ENCODE assay signal across 8 cellular contexts in the genomic region with DNA sequence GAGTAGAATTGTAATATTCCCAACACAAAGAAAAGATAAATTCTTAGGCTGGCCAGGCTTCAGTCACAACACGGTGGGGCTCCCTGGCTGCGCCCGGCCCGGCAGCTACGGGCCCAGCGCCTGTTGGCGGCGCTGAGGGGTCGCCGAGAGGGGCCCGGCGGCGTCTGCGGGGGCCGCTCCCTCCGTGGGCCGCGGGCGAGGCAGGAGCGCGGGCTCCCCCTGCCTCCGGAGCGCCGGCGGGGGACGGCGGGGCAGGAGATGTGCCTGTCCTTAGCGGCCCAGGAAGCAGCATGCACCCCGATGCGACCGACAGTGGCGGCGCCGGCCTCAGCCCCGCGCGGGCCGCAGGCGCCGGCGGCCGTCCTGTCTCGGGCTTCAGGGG.
DNase-seq lines count a peak whose midpoint lies in the region; ATAC-seq, FAIRE-seq and TF ChIP-seq lines count a peak whose summit lies in the region.
"Not testable (repeated sequence)": the region's sequence is repeated elsewhere in the genome, so short reads cannot be mapped to it uniquely, and the experiment has no call there.

No MANE protein-coding gene starts in this region.

- peak overlapping the region; percentile 61 for H4K91ac ChIP-seq in trophoblast cell (ENCODE audit: low read depth, low read length)

- H3K79me1 ChIP-seq in trophoblast cell (ENCODE audit: low read length) = not testable (repeated sequence)

- not testable (repeated sequence) for TF ChIP-seq CTCF in K562 (IDR thresholded peaks at IDR 0.05 in 2 of 3, conservative IDR thresholded peaks at IDR 0.05 in 1 of 3; ENCODE audit: insufficient read depth in 2 of 3, low read depth in 1 of 3, low read length in 3 of 3); upper lobe of left lung (IDR thresholded peaks at IDR 0.05)

- TF ChIP-seq RAD21 in K562 (CRISPR knock-in tag; conservative IDR thresholded peaks at IDR 0.05 in 1 of 2, IDR thresholded peaks at IDR 0.05 in 1 of 2) = not testable (repeated sequence)

- 78% methylated on average over 21 of the region's 43 CpGs for WGBS in K562 (ENCODE audit: insufficient coverage, low coverage, missing lambda C conversion rate)
- 8% methylated on average over 43 of the region's 43 CpGs for WGBS in right cardiac atrium
- no CpG with 5 or more reads among the region's 43 CpGs for WGBS in trophoblast cell (ENCODE audit: extremely low coverage, insufficient coverage, insufficient read length)
- 8 to 20% methylated on average over 7 to 30 of the region's 43 CpGs for WGBS in upper lobe of left lung, 2 donors

- not testable (repeated sequence) for H3K23ac ChIP-seq in trophoblast cell (ENCODE audit: low read length)

- not testable (repeated sequence) for H3K27me3 ChIP-seq in Karpas-422 (ENCODE audit: low read length); K562 (ENCODE audit: control insufficient read depth in 2 of 2, insufficient read depth in 2 of 2, low read length in 2 of 2); right cardiac atrium (ENCODE audit: control insufficient read depth, insufficient read depth); trophoblast cell (ENCODE audit: insufficient read depth, low read length); upper lobe of left lung

- peak overlapping the region; percentile 70 for H3K4me2 ChIP-seq in Karpas-422 (ENCODE audit: low read depth, low read length, poor library complexity, severe bottlenecking)
- not testable (repeated sequence) for H3K4me2 ChIP-seq in K562 (ENCODE audit: insufficient read depth, low read length)
- peak overlapping the region; percentile 63 for H3K4me2 ChIP-seq in trophoblast cell (ENCODE audit: low read length)

- not testable (repeated sequence) for TF ChIP-seq POLR2A in K562 (conservative IDR thresholded peaks at IDR 0.05); upper lobe of left lung (IDR thresholded peaks at IDR 0.05)

- not testable (repeated sequence) for H2BK12ac ChIP-seq in trophoblast cell (ENCODE audit: low read length)

- H4K8ac ChIP-seq in trophoblast cell (ENCODE audit: low read depth, low read length) = not testable (repeated sequence)

- intact Hi-C loops in K562 (cut with micrococcal nuclease); right cardiac atrium (cut with DNase I): not testable (repeated sequence)

- H3K4me3 ChIP-seq in Karpas-422 (ENCODE audit: low read length) (peak overlapping the region; percentile 60), right cardiac atrium (ENCODE audit: low read length) (peak overlapping the region; percentile 84), trophoblast cell (ENCODE audit: low read depth, low read length) (peak overlapping the region; percentile 68), upper lobe of left lung (peak overlapping the region in 3 of 4 donors; percentile 49 to 54 (median 50))
- H3K4me3 ChIP-seq in K562 = not testable (repeated sequence)

- H3K9me3 ChIP-seq in Karpas-422 (ENCODE audit: low read length); K562 (replicated peaks; ENCODE audit: control insufficient read depth, insufficient read depth, low read depth, low read length); right cardiac atrium (ENCODE audit: control insufficient read depth, low read length); trophoblast cell (ENCODE audit: insufficient read depth, low read depth, low read length); upper lobe of left lung: not testable (repeated sequence)

- in situ Hi-C loops in K562 (cut with MboI) = not testable (repeated sequence)

- BruUV-seq in K562 (replicated peaks; lab: Mats Ljungman, UMichigan) = not testable (repeated sequence)

- H3K9me1 ChIP-seq in K562 (ENCODE audit: control insufficient read depth, insufficient read depth, low read length) = not testable (repeated sequence)

- not testable (repeated sequence) for H2AK5ac ChIP-seq in trophoblast cell (ENCODE audit: low read length)

- not testable (repeated sequence) for H3K27ac ChIP-seq in Karpas-422 (ENCODE audit: low read length); K562 (ENCODE audit: extremely low read depth, low read depth, low read length)
- H3K27ac ChIP-seq in right cardiac atrium (ENCODE audit: low read length) (peak overlapping the region; percentile 72), trophoblast cell (ENCODE audit: low read depth, low read length) (peak overlapping the region; percentile 65), upper lobe of left lung (peak overlapping the region in 1 of 4 donors; percentile 73)

- peak overlapping the region; percentile 57 for H3K9ac ChIP-seq in Karpas-422 (ENCODE audit: low read length)
- H3K9ac ChIP-seq in K562 (ENCODE audit: insufficient read depth in 1 of 2, low read depth in 2 of 2, low read length in 2 of 2); trophoblast cell (ENCODE audit: low read length): not testable (repeated sequence)

- not testable (repeated sequence) for H3K9me2 ChIP-seq in Karpas-422 (replicated peaks; ENCODE audit: insufficient read depth, low read length)

- H2AFZ ChIP-seq in Karpas-422 (ENCODE audit: low read length); K562 (ENCODE audit: low read depth, low read length): not testable (repeated sequence)
- peak overlapping the region; percentile 71 for H2AFZ ChIP-seq in trophoblast cell (ENCODE audit: insufficient read depth, low read length, poor library complexity)

- H3K18ac ChIP-seq in trophoblast cell (ENCODE audit: low read length) = peak overlapping the region; percentile 61

- FAIRE-seq in K562 (lab: Jason Lieb, UNC) = not testable (repeated sequence)

- ATAC-seq in GM18519 (IDR thresholded peaks at IDR 0.05; ENCODE audit: low FRiP score, unreplicated experiment) (peak; percentile 40), HG02642 (IDR thresholded peaks at IDR 0.05; ENCODE audit: poor library complexity, unreplicated experiment) (peak; percentile 60), K562 (peak; percentile 70), right cardiac atrium (peak; percentile 89 to 91), upper lobe of left lung (ENCODE audit: low FRiP score in 2 of 2) (peak; percentile 66 to 87)

- peak overlapping the region; percentile 39 for H2BK120ac ChIP-seq in trophoblast cell (ENCODE audit: insufficient read depth, low read length, poor library complexity)

- H3K79me2 ChIP-seq in Karpas-422 (ENCODE audit: low read length); K562 (ENCODE audit: control insufficient read depth, insufficient read depth, low read length); trophoblast cell (ENCODE audit: control insufficient read depth, insufficient read depth, low read length, poor library complexity): not testable (repeated sequence)

- H4K20me1 ChIP-seq in Karpas-422 (ENCODE audit: insufficient read depth, low read depth, low read length); K562 (replicated peaks; ENCODE audit: control insufficient read depth, insufficient read depth, low read length): not testable (repeated sequence)

- H3K4me1 ChIP-seq in Karpas-422 (ENCODE audit: low read length) = peaks cover 29% of the 10 kb centered on the region
- not testable (repeated sequence) for H3K4me1 ChIP-seq in K562 (replicated peaks in 1 of 2; ENCODE audit: control insufficient read depth in 2 of 2, insufficient read depth in 2 of 2, low read length in 2 of 2); right cardiac atrium (ENCODE audit: control insufficient read depth, insufficient read depth, low read length); trophoblast cell (ENCODE audit: control insufficient read depth in 1 of 2, insufficient read depth in 2 of 2, low read length in 2 of 2); upper lobe of left lung

- H3K36me3 ChIP-seq in Karpas-422 (ENCODE audit: insufficient read depth, low read length); K562 (ENCODE audit: control insufficient read depth, insufficient read depth, low read length); trophoblast cell (ENCODE audit: control insufficient read depth in 1 of 2, insufficient read depth in 2 of 2, low read length in 2 of 2); upper lobe of left lung: not testable (repeated sequence)

- POLR2A ChIA-PET in K562 (lab: Yijun Ruan, JAX) = not testable (repeated sequence)

- H3K4ac ChIP-seq in trophoblast cell (ENCODE audit: low read depth, low read length) = not testable (repeated sequence)

- not testable (repeated sequence) for H3K14ac ChIP-seq in trophoblast cell (ENCODE audit: low read length)

- H2BK5ac ChIP-seq in trophoblast cell (ENCODE audit: low read depth, low read length, poor library complexity) = not testable (repeated sequence)

- peak; percentile 66 for DNase-seq in Karpas-422
- peak; percentile 48 for DNase-seq in activated CD4-positive, CD25-positive, alpha-beta regulatory T cell treated with anti-CD3 and anti-CD28 coated beads, Interleukin-2, amount 50 U/mL, for 72 hours
- not testable (repeated sequence) for DNase-seq in K562 (ENCODE audit: extremely low read depth in 1 of 4, low spot score in 3 of 4)
- peak; percentile 31 to 72 (median 58) for DNase-seq in right cardiac atrium
- DNase-seq in trophoblast cell = peak in 1 of 2 donors; percentile 3
- DNase-seq in upper lobe of left lung = peak; percentile 24 to 89

- CTCF ChIA-PET in K562 (lab: Yijun Ruan, JAX; ENCODE audit: low intra/inter-chr PET ratio) = not testable (repeated sequence)

- not testable (repeated sequence) for TF ChIP-seq EP300 in K562 (IDR thresholded peaks at IDR 0.05; ENCODE audit: low read length); upper lobe of left lung (IDR thresholded peaks at IDR 0.05)

- peak overlapping the region; percentile 36 for H4K12ac ChIP-seq in trophoblast cell (ENCODE audit: low read depth, low read length)

Comparison
In these comparisons a context has a peak if more than half of its experiments do, and no peak if none do; other contexts are left out.
1. ATAC-seq: peak in every context shown above with its lines; median percentile 90 in right cardiac atrium; 76 in upper lobe of left lung; 70 in K562; 60 in HG02642; 40 in GM18519.